ENCODE assay signal across 15 cellular contexts in genomic region chr4:185883591-185883990, GRCh38.
DNase-seq lines count a peak whose midpoint lies in the region; ATAC-seq lines count a peak whose summit lies in the region.
"Had no signal": no experiment of that assay in that cellular context is flagged by ENCODE, and none has a peak within 500 bp of the region (broad histone marks: within the 10 kb centered on the region; RNA-seq: fewer than 3 reads in every experiment).

No MANE protein-coding gene starts in this region.

- intact Hi-C loops in activated CD4-positive, alpha-beta T cell treated with anti-CD3 and anti-CD28 coated beads, Interleukin-2, amount 10 ng/mL, durations not matched to agents 24 days and 14 days (cut with micrococcal nuclease), result no loop called here
- intact Hi-C loops in left colon (cut with DNase I, micrococcal nuclease), result no loop called here

- peaks cover 6% of the 10 kb centered on the region for H3K27me3 Mint-ChIP-seq in activated CD4-positive, alpha-beta T cell treated with anti-CD3 and anti-CD28 coated beads, Interleukin-2, amount 10 ng/mL, durations not matched to agents 24 days and 14 days
- H3K27me3 Mint-ChIP-seq: CD4-positive, alpha-beta T cell had no signal

- H3K9me3 Mint-ChIP-seq in activated CD4-positive, alpha-beta T cell treated with anti-CD3 and anti-CD28 coated beads, Interleukin-2, amount 10 ng/mL, durations not matched to agents 24 days and 14 days, result no peaks in the 10 kb centered on the region
- H3K9me3 Mint-ChIP-seq: CD4-positive, alpha-beta T cell had no signal

- peak; percentile 5 for ATAC-seq in left colon
- ATAC-seq: A549; CD8-positive, alpha-beta T cell had no signal

- no peaks in the 10 kb centered on the region for H3K4me1 Mint-ChIP-seq in activated CD4-positive, alpha-beta T cell treated with anti-CD3 and anti-CD28 coated beads, Interleukin-2, amount 10 ng/mL, durations not matched to agents 24 days and 14 days

- peak; percentile 11 for DNase-seq in activated CD4-positive, alpha-beta T cell treated with anti-CD3 and anti-CD28 coated beads, Interleukin-2, amount 10 ng/mL, durations not matched to agents 24 days and 14 days
- DNase-seq in activated CD4-positive, alpha-beta T cell treated with anti-CD3 and anti-CD28 coated beads for 48 hours, result no peak
- DNase-seq in left colon, result no peak
- no peak for DNase-seq in NCI-H2107 (lab: John Stamatoyannopoulos, UW)
- DNase-seq in DMS114 treated with DMSO at 0.1 percent for 48 hours (lab: John Stamatoyannopoulos, UW; ENCODE audit: unreplicated experiment), result no peak
- DNase-seq: AML-193; Caco-2; Calu3; CD4-positive, alpha-beta T cell; CD8-positive, alpha-beta T cell; DMS 273 treated with DMSO at 0.1 percent for 48 hours; DMS79 treated with DMSO at 0.1 percent for 48 hours; GF-D8 had no signal

- no peak overlapping the region for H3K27ac Mint-ChIP-seq in activated CD4-positive, alpha-beta T cell treated with anti-CD3 and anti-CD28 coated beads, Interleukin-2, amount 10 ng/mL, durations not matched to agents 24 days and 14 days
- H3K27ac Mint-ChIP-seq: B cell; CD4-positive, alpha-beta T cell; CD8-positive, alpha-beta T cell had no signal

- no peaks in the 10 kb centered on the region for H3K36me3 Mint-ChIP-seq in activated CD4-positive, alpha-beta T cell treated with anti-CD3 and anti-CD28 coated beads, Interleukin-2, amount 10 ng/mL, durations not matched to agents 24 days and 14 days (ENCODE audit: low read depth)
- H3K36me3 Mint-ChIP-seq: CD8-positive, alpha-beta T cell had no signal

- no peak overlapping the region for H3K4me3 Mint-ChIP-seq in activated CD4-positive, alpha-beta T cell treated with anti-CD3 and anti-CD28 coated beads, Interleukin-2, amount 10 ng/mL, durations not matched to agents 24 days and 14 days
- H3K4me3 Mint-ChIP-seq: B cell; CD4-positive, alpha-beta T cell; CD8-positive, alpha-beta T cell had no signal
